ENCODE assay signal across 10 cellular contexts in the genomic region with DNA sequence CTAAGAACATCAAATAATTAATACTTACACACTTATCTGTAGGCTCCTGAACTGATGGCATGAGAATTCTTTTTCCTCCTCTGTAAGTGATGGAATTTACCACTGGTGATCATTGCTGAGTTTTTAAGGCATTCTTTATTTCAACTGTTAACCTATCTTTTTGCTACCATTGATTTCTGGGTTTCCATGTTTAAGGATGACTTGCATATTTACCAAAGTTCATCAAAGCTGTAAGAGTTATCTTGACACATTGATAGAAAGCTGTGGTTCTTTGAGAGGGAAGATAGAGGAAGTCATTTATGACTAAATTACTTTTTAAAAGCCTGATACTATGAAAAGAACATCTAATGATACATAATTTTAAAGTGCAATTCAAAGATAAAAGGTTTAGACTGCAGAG. TPM values are rescaled to one million over a fixed set of nuclear protein-coding genes. Genes with fewer than 3 reads are reported as not detected.
"Had no signal": no experiment of that assay in that cellular context is flagged by ENCODE, and none has a peak within 500 bp of the region (broad histone marks: within the 10 kb centered on the region; RNA-seq: fewer than 3 reads in every experiment).

No MANE protein-coding gene starts in this region.

- H2AFZ ChIP-seq: GM23248 had no signal

- ATAC-seq: HCT116 had no signal

- DNase-seq: GM23248, GOT3, H7, HFFc6, KG1 had no signal

- H3K4me1 ChIP-seq: HAP-1 had no signal

- H3K9me3 ChIP-seq: HAP-1 had no signal

- H3K27ac ChIP-seq: GM23248, HL-60 had no signal

- H3K36me3 ChIP-seq: HAP-1 had no signal

- H3K9ac ChIP-seq: GM23248 had no signal

- H3K4me3 ChIP-seq: GM23248, HAP-1 had no signal

RNA-seq across cellular contexts. Expression of a gene that starts 19.5 kb away (rescaled TPM):
- total RNA-seq: HT1080 had no signal
- polyA plus RNA-seq: IgD-negative memory B cell had no signal

RNA-seq across cellular contexts. Expression of a gene that starts 31.8 kb away (rescaled TPM):
- total RNA-seq: GM23248, HFFc6, HT1080 had no signal
- polyA plus RNA-seq: GM23248, IgD-negative memory B cell had no signal
